Comparison of ENCODE assay signal across 22 cellular contexts in the genomic region with DNA sequence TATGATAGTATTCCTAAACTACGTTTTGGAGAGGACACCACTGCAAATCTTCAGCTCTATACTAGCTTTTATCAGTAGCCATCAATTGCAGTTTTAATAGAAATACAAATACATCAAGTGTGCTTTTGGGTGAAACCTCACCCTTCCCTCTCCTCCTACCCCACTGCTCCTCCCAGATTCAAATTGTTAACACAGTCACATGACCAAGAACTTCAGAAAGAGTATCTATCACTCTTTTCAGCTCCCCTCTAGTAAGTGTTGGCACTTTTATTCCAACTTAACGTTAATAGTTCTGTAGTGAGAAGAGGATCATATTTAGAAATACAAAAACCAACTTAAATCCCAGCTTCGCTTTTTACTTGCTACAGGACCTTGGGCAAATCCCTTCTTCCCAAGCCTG. TPM values are rescaled to one million over a fixed set of nuclear protein-coding genes. Genes with fewer than 3 reads are reported as not detected.
DNase-seq lines count a peak whose midpoint lies in the region; ATAC-seq and TF ChIP-seq lines count a peak whose summit lies in the region.
"Had no signal": no experiment of that assay in that cellular context is flagged by ENCODE, and none has a peak within 500 bp of the region (broad histone marks: within the 10 kb centered on the region; RNA-seq: fewer than 3 reads in every experiment).

No MANE protein-coding gene starts in this region.

- H3K27me3 Mint-ChIP-seq in activated T-cell treated with anti-CD3 and anti-CD28 coated beads, Interleukin-2, amount 50 U/mL, for 24 hours: no peaks in the 10 kb centered on the region
- H3K27me3 Mint-ChIP-seq in endothelial cell (ENCODE audit: unreplicated experiment): no peaks in the 10 kb centered on the region
- H3K27me3 Mint-ChIP-seq: brain, T-helper 17 cell had no signal

- H3K4me3 ChIP-seq in suprapubic skin: no peak overlapping the region
- H3K4me3 ChIP-seq: lung, psoas muscle, upper lobe of left lung had no signal

- H3K4me3 Mint-ChIP-seq in activated T-cell treated with anti-CD3 and anti-CD28 coated beads, Interleukin-2, amount 50 U/mL, for 24 hours: peak overlapping the region; percentile 15
- H3K4me3 Mint-ChIP-seq in endothelial cell (ENCODE audit: unreplicated experiment): no peak overlapping the region
- H3K4me3 Mint-ChIP-seq in stimulated activated effector memory CD8-positive, alpha-beta T cell treated with anti-CD3 and anti-CD28 coated beads, Interleukin-12 subunit alpha, Interleukin-12 subunit beta, amount 100 ng/mL, for 72 hours: peak overlapping the region; percentile 47
- H3K4me3 Mint-ChIP-seq: brain, nephron progenitor cell, T-helper 17 cell had no signal

- H3K36me3 ChIP-seq in suprapubic skin: no peaks in the 10 kb centered on the region
- H3K36me3 ChIP-seq: upper lobe of left lung had no signal

- no peaks in the 10 kb centered on the region for H3K4me1 ChIP-seq in suprapubic skin

- H3K27me3 ChIP-seq in suprapubic skin: no peaks in the 10 kb centered on the region
- H3K27me3 ChIP-seq: upper lobe of left lung had no signal

- TF ChIP-seq EP300 in suprapubic skin (IDR thresholded peaks at IDR 0.05): no peak

- H3K27ac ChIP-seq in suprapubic skin: no peak overlapping the region
- H3K27ac ChIP-seq: C4-2B, psoas muscle, upper lobe of left lung had no signal

- peaks cover 15% of the 10 kb centered on the region for H3K9me3 Mint-ChIP-seq in activated T-cell treated with anti-CD3 and anti-CD28 coated beads, Interleukin-2, amount 50 U/mL, for 24 hours
- no peaks in the 10 kb centered on the region for H3K9me3 Mint-ChIP-seq in endothelial cell (ENCODE audit: unreplicated experiment)
- peaks cover 5% of the 10 kb centered on the region for H3K9me3 Mint-ChIP-seq in stimulated activated effector memory CD8-positive, alpha-beta T cell treated with anti-CD3 and anti-CD28 coated beads, Interleukin-12 subunit alpha, Interleukin-12 subunit beta, amount 100 ng/mL, for 72 hours

- TF ChIP-seq CTCF in endothelial cell (IDR thresholded peaks at IDR 0.05; ENCODE audit: unreplicated experiment) (no peak), suprapubic skin (IDR thresholded peaks at IDR 0.05) (no peak)

- no peaks in the 10 kb centered on the region for H3K9me3 ChIP-seq in suprapubic skin
- H3K9me3 ChIP-seq: psoas muscle, upper lobe of left lung had no signal

- DNase-seq in activated T-cell treated with anti-CD3 and anti-CD28 coated beads, Interleukin-2, amount 50 U/mL, for 24 hours: no peak
- DNase-seq in activated T-cell treated with anti-CD3 and anti-CD28 coated beads for 4 hours (no peak), LHCN-M2 (ENCODE audit: low read depth) (peak; percentile 26), endothelial cell (ENCODE audit: low spot score) (no peak), suprapubic skin (ENCODE audit: low spot score in 2 of 2) (no peak), NCI-H1092 treated with DMSO at 0.1 percent for 48 hours (lab: John Stamatoyannopoulos, UW) (no peak)
- no peak for DNase-seq in stimulated activated effector memory CD8-positive, alpha-beta T cell treated with anti-CD3 and anti-CD28 coated beads, Interleukin-12 subunit alpha, Interleukin-12 subunit beta, amount 100 ng/mL, for 72 hours (ENCODE audit: low spot score in 2 of 2)
- DNase-seq: activated CD4-positive, CD25-positive, alpha-beta regulatory T cell; activated CD8-positive, alpha-beta memory T cell treated with anti-CD3 and anti-CD28 coated beads, Interleukin-2, amount 50 U/mL, for 4 hours; activated naive CD4-positive, alpha-beta T cell treated with anti-CD3 and anti-CD28 coated beads, Interleukin-2, amount 50 U/mL, for 16 hours; DMS53; NCI-H446; nephron progenitor cell; psoas muscle; stimulated activated CD4-positive, alpha-beta T cell treated with anti-CD3 and anti-CD28 coated beads, Interleukin-12 subunit alpha, Interleukin-12 subunit beta, amount 100 ng/mL, for 4 hours; stimulated activated naive CD4-positive, alpha-beta T cell; T-helper 17 cell; upper lobe of left lung had no signal

- TF ChIP-seq POLR2A in suprapubic skin (IDR thresholded peaks at IDR 0.05): no peak

- H3K36me3 Mint-ChIP-seq in activated T-cell treated with anti-CD3 and anti-CD28 coated beads, Interleukin-2, amount 50 U/mL, for 24 hours (ENCODE audit: low read depth): peaks cover 31% of the 10 kb centered on the region
- no peaks in the 10 kb centered on the region for H3K36me3 Mint-ChIP-seq in endothelial cell (ENCODE audit: low read depth, unreplicated experiment)
- H3K36me3 Mint-ChIP-seq in stimulated activated effector memory CD8-positive, alpha-beta T cell treated with anti-CD3 and anti-CD28 coated beads, Interleukin-12 subunit alpha, Interleukin-12 subunit beta, amount 100 ng/mL, for 72 hours: peaks cover 3% of the 10 kb centered on the region

- peaks cover 61% of the 10 kb centered on the region for H3K4me1 Mint-ChIP-seq in activated T-cell treated with anti-CD3 and anti-CD28 coated beads, Interleukin-2, amount 50 U/mL, for 24 hours (ENCODE audit: low read depth)
- H3K4me1 Mint-ChIP-seq in endothelial cell (ENCODE audit: unreplicated experiment): peaks cover 29% of the 10 kb centered on the region
- H3K4me1 Mint-ChIP-seq in stimulated activated effector memory CD8-positive, alpha-beta T cell treated with anti-CD3 and anti-CD28 coated beads, Interleukin-12 subunit alpha, Interleukin-12 subunit beta, amount 100 ng/mL, for 72 hours: peaks cover 58% of the 10 kb centered on the region
- H3K4me1 Mint-ChIP-seq: nephron progenitor cell had no signal

- no peak for ATAC-seq in stimulated activated effector memory CD8-positive, alpha-beta T cell treated with anti-CD3 and anti-CD28 coated beads, Interleukin-12 subunit alpha, Interleukin-12 subunit beta, amount 100 ng/mL, for 72 hours
- no peak for ATAC-seq in HG03520 (IDR thresholded peaks at IDR 0.05; ENCODE audit: unreplicated experiment)
- ATAC-seq: psoas muscle, T-helper 17 cell had no signal

- peak overlapping the region; percentile 12 for H3K27ac Mint-ChIP-seq in activated T-cell treated with anti-CD3 and anti-CD28 coated beads, Interleukin-2, amount 50 U/mL, for 24 hours
- peak overlapping the region; percentile 44 for H3K27ac Mint-ChIP-seq in endothelial cell (ENCODE audit: unreplicated experiment)
- H3K27ac Mint-ChIP-seq in stimulated activated effector memory CD8-positive, alpha-beta T cell treated with anti-CD3 and anti-CD28 coated beads, Interleukin-12 subunit alpha, Interleukin-12 subunit beta, amount 100 ng/mL, for 72 hours: peak overlapping the region; percentile 84
- H3K27ac Mint-ChIP-seq: brain, nephron progenitor cell, T-helper 17 cell had no signal

- 84% methylated on average over 3 of the region's 3 CpGs for WGBS in suprapubic skin

RNA-seq across cellular contexts. Expression of a gene that starts 17.0 kb away (rescaled TPM):
- total RNA-seq in LHCN-M2 (2014; rRNA removed): 159 and 182 TPM in 2 replicates
- 88.8 TPM for polyA plus RNA-seq in LHCN-M2 (2012)
- 59.6 TPM for total RNA-seq in endothelial cell (ENCODE audit: unreplicated experiment)
- total RNA-seq in suprapubic skin: 10 to 100 TPM; 24.1 to 28.5 (median 25.5) TPM

Comparison
In these comparisons a context has a peak if more than half of its experiments do, and no peak if none do; other contexts are left out.
1. H3K27ac Mint-ChIP-seq: peak in every context shown above with its lines; median percentile 84 in stimulated activated effector memory CD8-positive, alpha-beta T cell treated with anti-CD3 and anti-CD28 coated beads, Interleukin-12 subunit alpha, Interleukin-12 subunit beta, amount 100 ng/mL, for 72 hours; 44 in endothelial cell; 12 in activated T-cell treated with anti-CD3 and anti-CD28 coated beads, Interleukin-2, amount 50 U/mL, for 24 hours.